Comparison of ENCODE assay signal across 9 cellular contexts in the genomic region with DNA sequence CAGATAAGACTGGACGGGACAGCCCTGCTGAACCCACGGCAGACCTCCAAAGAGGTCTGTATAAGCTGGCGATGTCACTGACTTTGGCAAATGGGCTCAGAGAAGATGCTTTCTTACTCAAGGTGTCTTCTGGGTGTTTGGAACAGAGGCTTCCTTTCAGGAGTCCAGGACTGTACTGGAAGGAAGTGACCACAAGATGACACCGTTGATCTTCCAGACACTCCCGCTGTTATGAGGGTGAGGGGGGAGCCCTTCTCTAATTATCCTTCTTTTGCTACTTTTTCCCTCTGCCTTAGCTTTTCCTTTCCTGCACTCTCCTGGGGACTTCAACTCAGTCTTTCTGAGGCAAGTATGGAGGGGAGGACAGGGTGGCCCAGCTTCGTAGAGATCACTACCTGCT.
DNase-seq lines count a peak whose midpoint lies in the region; ATAC-seq and TF ChIP-seq lines count a peak whose summit lies in the region.
"Had no signal": no experiment of that assay in that cellular context is flagged by ENCODE, and none has a peak within 500 bp of the region (broad histone marks: within the 10 kb centered on the region; RNA-seq: fewer than 3 reads in every experiment).

No MANE protein-coding gene starts in this region.

- peak overlapping the region; percentile 22 for H3K4me3 Mint-ChIP-seq in activated CD8-positive, alpha-beta T cell treated with anti-CD3 and anti-CD28 coated beads for 36 hours
- H3K4me3 Mint-ChIP-seq in activated CD8-positive, alpha-beta T cell treated with anti-CD3 and anti-CD28 coated beads, Interleukin-2, amount 10 ng/mL, durations not matched to agents 7 days and 5 days: no peak overlapping the region
- H3K4me3 Mint-ChIP-seq in T-cell: peak overlapping the region in 1 of 3 donors; percentile 74
- H3K4me3 Mint-ChIP-seq in activated naive CD4-positive, alpha-beta T cell treated with anti-CD3 and anti-CD28 coated beads for 36 hours: no peak overlapping the region

- no peaks in the 10 kb centered on the region for H3K9me3 ChIP-seq in hepatocyte (ENCODE audit: low read depth)
- H3K9me3 ChIP-seq in testis: no peaks in the 10 kb centered on the region

- H3K4me2 ChIP-seq in hepatocyte: peak overlapping the region; percentile 80

- H3K27ac Mint-ChIP-seq in activated CD8-positive, alpha-beta T cell treated with anti-CD3 and anti-CD28 coated beads for 36 hours: no peak overlapping the region
- H3K27ac Mint-ChIP-seq in activated CD8-positive, alpha-beta T cell treated with anti-CD3 and anti-CD28 coated beads, Interleukin-2, amount 10 ng/mL, durations not matched to agents 7 days and 5 days: no peak overlapping the region
- no peak overlapping the region for H3K27ac Mint-ChIP-seq in T-cell
- no peak overlapping the region for H3K27ac Mint-ChIP-seq in activated naive CD4-positive, alpha-beta T cell treated with anti-CD3 and anti-CD28 coated beads for 36 hours
- H3K27ac Mint-ChIP-seq: B cell had no signal

- H3K9me3 Mint-ChIP-seq in activated CD8-positive, alpha-beta T cell treated with anti-CD3 and anti-CD28 coated beads for 36 hours: no peaks in the 10 kb centered on the region
- no peaks in the 10 kb centered on the region for H3K9me3 Mint-ChIP-seq in activated CD8-positive, alpha-beta T cell treated with anti-CD3 and anti-CD28 coated beads, Interleukin-2, amount 10 ng/mL, durations not matched to agents 7 days and 5 days (ENCODE audit: insufficient read depth)
- no peaks in the 10 kb centered on the region for H3K9me3 Mint-ChIP-seq in T-cell
- no peaks in the 10 kb centered on the region for H3K9me3 Mint-ChIP-seq in activated naive CD4-positive, alpha-beta T cell treated with anti-CD3 and anti-CD28 coated beads for 36 hours

- CTCF ChIA-PET in activated CD8-positive, alpha-beta T cell treated with anti-CD3 and anti-CD28 coated beads for 36 hours (lab: Charles Lee): interaction anchor here (1.0 to 2.3 kb wide), 14 partner anchors 8 to 277 kb away, joined by 3 to 8 read pairs (median 4); a partner anchor contains a TSS
- CTCF ChIA-PET in activated CD8-positive, alpha-beta T cell treated with anti-CD3 and anti-CD28 coated beads, Interleukin-2, amount 10 ng/mL, durations not matched to agents 7 days and 5 days (lab: Charles Lee): interaction anchor here (0.8 to 1.6 kb wide), 3 partner anchors 89 to 233 kb away, joined by 3 to 4 read pairs (median 3); a partner anchor contains a TSS
- CTCF ChIA-PET in T-cell (lab: Charles Lee): no interaction called here
- CTCF ChIA-PET in activated naive CD4-positive, alpha-beta T cell treated with anti-CD3 and anti-CD28 coated beads for 36 hours (lab: Charles Lee): interaction anchor here (0.6 to 1.6 kb wide), 7 partner anchors 11 to 298 kb away, joined by 3 to 4 read pairs (median 3); no protein-coding TSS in a partner anchor

- no peak overlapping the region for H3K4me3 ChIP-seq in hepatocyte
- H3K4me3 ChIP-seq in testis: peak overlapping the region; percentile 15 to 49

- peaks cover 11% of the 10 kb centered on the region for H3K4me1 Mint-ChIP-seq in activated CD8-positive, alpha-beta T cell treated with anti-CD3 and anti-CD28 coated beads for 36 hours (ENCODE audit: low read depth)
- H3K4me1 Mint-ChIP-seq in activated CD8-positive, alpha-beta T cell treated with anti-CD3 and anti-CD28 coated beads, Interleukin-2, amount 10 ng/mL, durations not matched to agents 7 days and 5 days (ENCODE audit: low read depth): no peaks in the 10 kb centered on the region
- peaks cover 9 to 35% (median 17%) of the 10 kb centered on the region in 3 donors for H3K4me1 Mint-ChIP-seq in T-cell
- H3K4me1 Mint-ChIP-seq in activated naive CD4-positive, alpha-beta T cell treated with anti-CD3 and anti-CD28 coated beads for 36 hours (ENCODE audit: low read depth): peaks cover 12% of the 10 kb centered on the region

- POLR2A ChIA-PET in activated CD8-positive, alpha-beta T cell treated with anti-CD3 and anti-CD28 coated beads for 36 hours (lab: Charles Lee): interaction anchor here (1.5 kb wide), 1 partner anchor 9 kb away, joined by 4 read pairs; no protein-coding TSS in a partner anchor
- POLR2A ChIA-PET in activated CD8-positive, alpha-beta T cell treated with anti-CD3 and anti-CD28 coated beads, Interleukin-2, amount 10 ng/mL, durations not matched to agents 7 days and 5 days (lab: Charles Lee): no interaction called here
- POLR2A ChIA-PET in T-cell (lab: Charles Lee): no interaction called here

- H3K9me2 ChIP-seq in hepatocyte (replicated peaks; ENCODE audit: insufficient read depth): no peaks in the 10 kb centered on the region

- no peaks in the 10 kb centered on the region for H3K36me3 Mint-ChIP-seq in activated CD8-positive, alpha-beta T cell treated with anti-CD3 and anti-CD28 coated beads for 36 hours (ENCODE audit: low read depth)
- H3K36me3 Mint-ChIP-seq in activated CD8-positive, alpha-beta T cell treated with anti-CD3 and anti-CD28 coated beads, Interleukin-2, amount 10 ng/mL, durations not matched to agents 7 days and 5 days (ENCODE audit: low read depth): no peaks in the 10 kb centered on the region
- peaks cover 2% of the 10 kb centered on the region for H3K36me3 Mint-ChIP-seq in T-cell
- H3K36me3 Mint-ChIP-seq in activated naive CD4-positive, alpha-beta T cell treated with anti-CD3 and anti-CD28 coated beads for 36 hours (ENCODE audit: low read depth): no peaks in the 10 kb centered on the region

- no peak for ATAC-seq in activated CD8-positive, alpha-beta T cell treated with anti-CD3 and anti-CD28 coated beads for 36 hours
- ATAC-seq in activated CD8-positive, alpha-beta T cell treated with anti-CD3 and anti-CD28 coated beads, Interleukin-2, amount 10 ng/mL, durations not matched to agents 7 days and 5 days: no peak
- ATAC-seq in T-cell (replicated peaks in 1 of 4) (peak; percentile 40 to 65 (median 54)), HG03571 (IDR thresholded peaks at IDR 0.05; ENCODE audit: unreplicated experiment) (no peak)

- H4K20me1 ChIP-seq in hepatocyte (ENCODE audit: insufficient read depth, poor library complexity, severe bottlenecking): no peaks in the 10 kb centered on the region

- H3K27ac ChIP-seq in hepatocyte (no peak overlapping the region), testis (peak overlapping the region in 1 of 2 donors; percentile 50)

- H3K36me3 ChIP-seq in hepatocyte (replicated peaks; ENCODE audit: insufficient read depth, low read depth) (no peaks in the 10 kb centered on the region), testis (ENCODE audit: low read depth, missing control alignments) (no peaks in the 10 kb centered on the region)

- no peak for DNase-seq in activated CD8-positive, alpha-beta T cell treated with anti-CD3 and anti-CD28 coated beads for 36 hours
- no peak for DNase-seq in activated CD8-positive, alpha-beta T cell treated with anti-CD3 and anti-CD28 coated beads, Interleukin-2, amount 10 ng/mL, durations not matched to agents 7 days and 5 days
- DNase-seq in T-cell: no peak
- DNase-seq in hepatocyte (ENCODE audit: low spot score): peak; percentile 21
- no peak for DNase-seq in testis
- no peak for DNase-seq in activated naive CD4-positive, alpha-beta T cell treated with anti-CD3 and anti-CD28 coated beads for 36 hours
- no peak for DNase-seq in stimulated activated CD4-positive, alpha-beta T cell treated with anti-CD3 and anti-CD28 coated beads, Interleukin-2, amount 100 ng/mL, for 48 hours

- no peak for TF ChIP-seq CTCF in activated CD8-positive, alpha-beta T cell treated with anti-CD3 and anti-CD28 coated beads for 36 hours (IDR thresholded peaks at IDR 0.05)
- TF ChIP-seq CTCF in hepatocyte (IDR thresholded peaks at IDR 0.05; ENCODE audit: poor library complexity): peak; percentile 31
- TF ChIP-seq CTCF in testis (IDR thresholded peaks at IDR 0.05): no peak

- TF ChIP-seq POLR2A in testis (IDR thresholded peaks at IDR 0.05): no peak

- peak overlapping the region; percentile 58 for H2AFZ ChIP-seq in hepatocyte

- H3K27me3 ChIP-seq in hepatocyte: no peaks in the 10 kb centered on the region
- no peaks in the 10 kb centered on the region for H3K27me3 ChIP-seq in testis

- WGBS in hepatocyte (ENCODE audit: low lambda C conversion rate, missing lambda C conversion rate): 70% methylated on average over 6 of the region's 6 CpGs
- 35 to 40% methylated on average over 6 of the region's 6 CpGs for WGBS in testis, 2 donors

- intact Hi-C loops in activated CD8-positive, alpha-beta T cell treated with anti-CD3 and anti-CD28 coated beads for 36 hours (cut with micrococcal nuclease): no loop called here
- intact Hi-C loops in testis (cut with DNase I; ENCODE audit: low total_unique reads): no loop called here
- intact Hi-C loops in activated naive CD4-positive, alpha-beta T cell treated with anti-CD3 and anti-CD28 coated beads for 36 hours (cut with micrococcal nuclease): no loop called here

- no peaks in the 10 kb centered on the region for H3K79me2 ChIP-seq in hepatocyte

- H3K27me3 Mint-ChIP-seq in activated CD8-positive, alpha-beta T cell treated with anti-CD3 and anti-CD28 coated beads for 36 hours: no peaks in the 10 kb centered on the region
- peaks cover 8% of the 10 kb centered on the region for H3K27me3 Mint-ChIP-seq in activated CD8-positive, alpha-beta T cell treated with anti-CD3 and anti-CD28 coated beads, Interleukin-2, amount 10 ng/mL, durations not matched to agents 7 days and 5 days (ENCODE audit: low read depth)
- H3K27me3 Mint-ChIP-seq in T-cell: peaks cover 4 to 5% of the 10 kb centered on the region in 2 donors
- H3K27me3 Mint-ChIP-seq in activated naive CD4-positive, alpha-beta T cell treated with anti-CD3 and anti-CD28 coated beads for 36 hours (ENCODE audit: low read depth): no peaks in the 10 kb centered on the region

- H3K4me1 ChIP-seq in hepatocyte (ENCODE audit: insufficient read depth) (peaks cover 26% of the 10 kb centered on the region), testis (peaks cover 6% of the 10 kb centered on the region)

Comparison
In these comparisons a context has a peak if more than half of its experiments do, and no peak if none do; other contexts are left out.
1. ATAC-seq: peak in T-cell (4 of 4); none in activated CD8-positive, alpha-beta T cell treated with anti-CD3 and anti-CD28 coated beads for 36 hours (single experiment), activated CD8-positive, alpha-beta T cell treated with anti-CD3 and anti-CD28 coated beads, Interleukin-2, amount 10 ng/mL, durations not matched to agents 7 days and 5 days (single experiment) and HG03571 (single experiment).
2. CTCF ChIA-PET loops: an anchor here in activated CD8-positive, alpha-beta T cell treated with anti-CD3 and anti-CD28 coated beads for 36 hours (1.0 to 2.3 kb wide), activated CD8-positive, alpha-beta T cell treated with anti-CD3 and anti-CD28 coated beads, Interleukin-2, amount 10 ng/mL, durations not matched to agents 7 days and 5 days (0.8 to 1.6 kb wide) and activated naive CD4-positive, alpha-beta T cell treated with anti-CD3 and anti-CD28 coated beads for 36 hours (0.6 to 1.6 kb wide); none called in T-cell.